ENCODE assay signal across 10 cellular contexts in the genomic region with DNA sequence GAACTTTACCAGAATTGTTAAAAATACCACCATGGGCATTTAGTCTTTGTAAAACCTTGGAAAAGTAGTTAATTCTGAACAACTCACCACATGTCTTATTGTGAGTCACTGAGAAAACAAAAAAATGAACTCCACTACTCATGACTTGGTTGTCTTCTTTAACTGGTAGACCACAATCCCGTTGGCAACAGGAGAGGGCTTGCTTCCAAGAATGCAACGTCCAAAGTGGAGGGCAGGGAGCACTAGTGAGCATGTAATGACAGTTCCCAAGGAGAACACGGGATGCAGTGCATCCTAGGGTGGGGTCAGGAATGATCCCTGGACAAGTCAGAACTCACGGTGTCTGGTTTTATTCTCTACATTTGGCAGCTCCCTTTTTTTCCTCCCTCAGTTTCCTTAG. TPM values are rescaled to one million over a fixed set of nuclear protein-coding genes. Genes with fewer than 3 reads are reported as not detected.
DNase-seq lines count a peak whose midpoint lies in the region; ATAC-seq, FAIRE-seq and TF ChIP-seq lines count a peak whose summit lies in the region.
"Had no signal": no experiment of that assay in that cellular context is flagged by ENCODE, and none has a peak within 500 bp of the region (broad histone marks: within the 10 kb centered on the region; RNA-seq: fewer than 3 reads in every experiment).

No MANE protein-coding gene starts in this region.

- peak overlapping the region; percentile 100 for H3K27ac ChIP-seq in A673 (ENCODE audit: low read depth, low read length, poor library complexity, severe bottlenecking)
- H3K27ac ChIP-seq in astrocyte (ENCODE audit: low read depth, low read length), result peak overlapping the region; percentile 49
- H3K27ac ChIP-seq: prostate gland had no signal

- intact Hi-C loops in A673 (cut with micrococcal nuclease; ENCODE audit: unreplicated experiment), result loop anchor here (5.0 kb wide), 1 partner anchor 358 kb away; no protein-coding TSS in a partner anchor

- TF ChIP-seq CTCF in A673 (conservative IDR thresholded peaks at IDR 0.05; ENCODE audit: low read depth, low read length) (peak; percentile 38; the same call in 1 of the 2 replicates), HFF-Myc (IDR thresholded peaks at IDR 0.05; ENCODE audit: low read depth, low read length, missing control alignments) (peak; percentile 46), astrocyte (IDR thresholded peaks at IDR 0.05; ENCODE audit: insufficient read depth, low read depth, low read length) (peak; percentile 50)

- H3K4me3 Mint-ChIP-seq in astrocyte (ENCODE audit: unreplicated experiment), result no peak overlapping the region

- peak overlapping the region; percentile 87 for H3K27ac Mint-ChIP-seq in astrocyte (ENCODE audit: unreplicated experiment)

- CTCF ChIA-PET in A673 (lab: Charles Lee), result interaction anchor here (0.8 kb wide), 1 partner anchor 496 kb away, joined by 3 read pairs; no protein-coding TSS in a partner anchor

- H3K4me3 ChIP-seq in A673 (ENCODE audit: low read depth, low read length, poor library complexity, severe bottlenecking) (no peak overlapping the region), HFF-Myc (replicated peaks; ENCODE audit: low read depth, low read length) (no peak overlapping the region), astrocyte (ENCODE audit: insufficient read depth, low read depth, low read length) (no peak overlapping the region)
- H3K4me3 ChIP-seq: prostate gland had no signal

- H3K9me3 ChIP-seq in A673 (ENCODE audit: low read depth, low read length, poor library complexity, severe bottlenecking) (no peaks in the 10 kb centered on the region), astrocyte (ENCODE audit: insufficient read depth, low read depth, low read length) (no peaks in the 10 kb centered on the region)
- H3K9me3 ChIP-seq: prostate gland had no signal

- peaks cover under 1% of the 10 kb centered on the region for H3K36me3 ChIP-seq in A673 (ENCODE audit: insufficient read depth, low read length, poor library complexity, severe bottlenecking)
- H3K36me3 ChIP-seq in astrocyte (ENCODE audit: insufficient read depth, low read length), result no peaks in the 10 kb centered on the region
- H3K36me3 ChIP-seq: prostate gland had no signal

- POLR2A ChIA-PET in A673 (lab: Charles Lee; ENCODE audit: low non-redundant PET), result no interaction called here

- H3K4me1 Mint-ChIP-seq in astrocyte (ENCODE audit: low read depth, unreplicated experiment), result peaks cover 14% of the 10 kb centered on the region

- peak overlapping the region; percentile 48 for H3K4me2 ChIP-seq in astrocyte (ENCODE audit: low read length)

- H2AFZ ChIP-seq in astrocyte (ENCODE audit: low read depth, low read length), result peak overlapping the region; percentile 6

- peaks cover 78% of the 10 kb centered on the region for H3K4me1 ChIP-seq in A673 (ENCODE audit: insufficient read depth, low read length, poor library complexity, severe bottlenecking)
- peaks cover 11% of the 10 kb centered on the region for H3K4me1 ChIP-seq in astrocyte (ENCODE audit: insufficient read depth, low read length)
- H3K4me1 ChIP-seq: prostate gland had no signal

- H3K79me2 ChIP-seq in astrocyte (ENCODE audit: insufficient read depth, low read length), result no peaks in the 10 kb centered on the region

- no peaks in the 10 kb centered on the region for H3K9me3 Mint-ChIP-seq in astrocyte (ENCODE audit: unreplicated experiment)

- BruUV-seq in A673 (replicated peaks; lab: Mats Ljungman, UMichigan), result no TSS peak

- H3K27me3 ChIP-seq in A673 (replicated peaks; ENCODE audit: insufficient read depth, low read depth, low read length, poor library complexity) (no peaks in the 10 kb centered on the region), astrocyte (ENCODE audit: insufficient read depth, low read length) (no peaks in the 10 kb centered on the region)

- H3K36me3 Mint-ChIP-seq in astrocyte (ENCODE audit: low read depth, unreplicated experiment), result no peaks in the 10 kb centered on the region

- no peaks in the 10 kb centered on the region for H3K27me3 Mint-ChIP-seq in astrocyte (ENCODE audit: low read depth, unreplicated experiment)

- FAIRE-seq in astrocyte (lab: Jason Lieb, UNC), result peak; percentile 100

- H4K20me1 ChIP-seq in astrocyte (ENCODE audit: insufficient read depth, low read length), result no peaks in the 10 kb centered on the region

- ATAC-seq in HG02885 (IDR thresholded peaks at IDR 0.05; ENCODE audit: poor library complexity, unreplicated experiment) (no peak), HG03025 (IDR thresholded peaks at IDR 0.05; ENCODE audit: low FRiP score, unreplicated experiment) (no peak)

- no peak overlapping the region for H3K9ac ChIP-seq in astrocyte (ENCODE audit: low read length)

- DNase-seq in A673 (ENCODE audit: low spot score), result peak; percentile 74
- peak; percentile 82 for DNase-seq in HFF-Myc (ENCODE audit: extremely low read depth, low read depth)
- DNase-seq in astrocyte (ENCODE audit: low read depth), result peak; percentile 97
- peak; percentile 80 for DNase-seq in islet precursor cell
- no peak for DNase-seq in Kasumi-1 (lab: John Stamatoyannopoulos, UW)
- no peak for DNase-seq in activated gamma-delta T cell treated with Interleukin-2 at 50 U/mL for 16 hours
- DNase-seq: DND-41 had no signal

RNA-seq across cellular contexts. Expression of a gene that starts 15.2 kb away (rescaled TPM):
- 134 and 182 TPM in 2 replicates for total RNA-seq in A673 (2021)
- 19.7 and 29.6 TPM in 2 replicates for total RNA-seq in astrocyte

Comparison
In these comparisons a context has a peak if more than half of its experiments do, and no peak if none do; other contexts are left out.
1. DNase-seq: peak in A673 (single experiment), HFF-Myc (single experiment), astrocyte (single experiment) and islet precursor cell (single experiment); none in Kasumi-1 (0 of 2) and activated gamma-delta T cell treated with Interleukin-2 at 50 U/mL for 16 hours (single experiment).
2. Peak in every context shown above with its lines, with median percentiles within 50 percentile points of each other: CTCF ChIP-seq.